Comparison of ENCODE assay signal across 8 cellular contexts in genomic region chr4:70530997-70531396, GRCh38. TPM values are rescaled to one million over a fixed set of nuclear protein-coding genes. Genes with fewer than 3 reads are reported as not detected.
"Had no signal": no experiment of that assay in that cellular context is flagged by ENCODE, and none has a peak within 500 bp of the region (broad histone marks: within the 10 kb centered on the region; RNA-seq: fewer than 3 reads in every experiment).

No MANE protein-coding gene starts in this region.

- H3K4me1 Mint-ChIP-seq: GM23338, H9, IgD-negative memory B cell had no signal

- DNase-seq: H9, HFFc6 had no signal

- H3K36me3 Mint-ChIP-seq: IgD-negative memory B cell had no signal

- ATAC-seq: GM23338, HepG2 had no signal

- H3K27ac ChIP-seq: HL-60 had no signal

- H3K27ac Mint-ChIP-seq: GM23338, HFFc6, IgD-negative memory B cell had no signal

- H3K9me3 Mint-ChIP-seq: GM23338, H9, HFFc6, IgD-negative memory B cell had no signal

- H3K4me3 ChIP-seq: GM23338 had no signal

- H3K4me3 Mint-ChIP-seq: GM23338, H9, HFFc6 had no signal

RNA-seq across cellular contexts. Expression of gene AMTN, which starts 12.6 kb away (rescaled TPM):
- total RNA-seq: GM23338, H1, H9, HFFc6 had no signal
- polyA plus RNA-seq: GM23338, H1, HepG2, IgD-negative memory B cell had no signal

RNA-seq across cellular contexts. Expression of gene MUC7, which starts 59.0 kb away (rescaled TPM):
- total RNA-seq: GM23338, H1, H9, HepG2, HFFc6, HT1080 had no signal
- polyA plus RNA-seq: GM23338, H1, IgD-negative memory B cell had no signal
